ENCODE assay signal across 1 cellular context in genomic region chr10:86203162-86203905, GRCh38.
A peak's percentile ranks its signal among the peaks of the same experiment; 100 is the strongest.
TF ChIP-seq lines count a peak whose summit lies in the region.

No MANE protein-coding gene starts in this region.

TF ChIP-seq in GM23338, 12 proteins besides CTCF, POLR2A, EP300 and RAD21 (continued from another document):
- TF ChIP-seq NANOG (IDR thresholded peaks at IDR 0.05; ENCODE audit: borderline replicate concordance), result no peak
- no peak for TF ChIP-seq ZNF331 (CRISPR knock-in tag; IDR thresholded peaks at IDR 0.05; ENCODE audit: low read depth)
- TF ChIP-seq POLR2AphosphoS5 (IDR thresholded peaks at IDR 0.05; ENCODE audit: low read depth), result no peak
- TF ChIP-seq CREB1 (CRISPR knock-in tag; IDR thresholded peaks at IDR 0.05; ENCODE audit: low read depth), result 0 out of 2 replicates have a peak, but pooled peaks have one; percentile 51
